1 cellular context compared by ENCODE assay signal in the genomic region with DNA sequence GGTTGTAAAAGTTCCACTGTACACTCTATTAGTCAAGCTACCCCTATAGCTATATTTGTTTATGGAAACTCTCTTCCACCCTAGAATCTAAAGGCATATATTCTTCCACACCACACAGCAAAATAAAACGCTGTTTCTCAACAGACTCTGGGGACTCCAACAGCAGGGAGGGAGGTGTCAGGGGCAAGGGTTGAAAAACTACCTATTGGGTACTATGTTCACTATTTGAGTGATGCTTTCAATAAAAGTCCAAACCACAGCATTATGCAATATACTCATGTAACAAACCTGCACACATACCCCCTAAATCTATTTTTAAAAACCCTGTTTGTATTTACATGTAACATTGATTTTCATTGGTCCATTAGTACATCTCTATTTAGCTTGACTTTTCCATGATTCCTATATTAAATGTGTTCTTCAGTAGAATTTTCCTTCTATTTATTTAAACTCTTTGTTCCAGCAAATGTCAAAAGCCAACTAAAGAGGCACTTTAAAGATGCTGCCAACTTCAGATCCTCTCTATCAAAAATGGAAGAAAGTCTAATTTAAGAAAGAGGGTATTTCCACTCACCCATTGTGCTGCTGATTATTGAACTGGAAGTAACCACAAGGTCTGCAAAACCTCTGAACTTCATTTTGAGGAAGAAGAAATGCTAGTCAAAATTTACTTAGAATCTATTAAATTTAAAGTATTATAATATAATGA.
TF ChIP-seq lines count a peak whose summit lies in the region.

No MANE protein-coding gene starts in this region.

TF ChIP-seq in WTC11, 78 proteins besides CTCF, POLR2A, EP300 and RAD21 (continued from another document):
- TF ChIP-seq ATF6 (CRISPR knock-in tag; IDR thresholded peaks at IDR 0.05) (no peak), ZNF671 (CRISPR knock-in tag; IDR thresholded peaks at IDR 0.05) (no peak), E2F1 (CRISPR knock-in tag; IDR thresholded peaks at IDR 0.05) (no peak), ZNF423 (CRISPR knock-in tag; IDR thresholded peaks at IDR 0.05) (no peak), CREB1 (CRISPR knock-in tag; IDR thresholded peaks at IDR 0.05) (no peak), PRRX2 (CRISPR knock-in tag; IDR thresholded peaks at IDR 0.05) (no peak), NR1H2 (CRISPR knock-in tag; IDR thresholded peaks at IDR 0.05) (no peak)
